Comparison of ENCODE assay signal across 9 cellular contexts in genomic region chr14:39265741-39266588, GRCh38. TPM values are rescaled to one million over a fixed set of nuclear protein-coding genes. Genes with fewer than 3 reads are reported as not detected.
A peak's percentile ranks its signal among the peaks of the same experiment; 100 is the strongest.
DNase-seq lines count a peak whose midpoint lies in the region; ATAC-seq, FAIRE-seq and TF ChIP-seq lines count a peak whose summit lies in the region.
"Had no signal": no experiment of that assay in that cellular context is flagged by ENCODE, and none has a peak within 500 bp of the region (broad histone marks: within the 10 kb centered on the region; RNA-seq: fewer than 3 reads in every experiment).

No MANE protein-coding gene starts in this region.

- no peak for TF ChIP-seq POLR2A in NB4 (IDR thresholded peaks at IDR 0.05; ENCODE audit: extremely low read depth, insufficient read length)

- WGBS in small intestine, 3 donors = 9 to 13% (median 13%) methylated on average over 18 of the region's 18 CpGs

- FAIRE-seq in small intestine (lab: Jason Lieb, UNC) = no peak
- FAIRE-seq: frontal cortex had no signal

- H3K4me3 ChIP-seq in NB4 (ENCODE audit: low read depth, low read length) (peak overlapping the region; percentile 96), iPS-20b (ENCODE audit: low read length) (peak overlapping the region; percentile 82), small intestine (ENCODE audit: low read depth in 1 of 2, low read length in 2 of 2) (peak overlapping the region; percentile 69 to 90)

- H3K36me3 ChIP-seq in iPS-20b (ENCODE audit: insufficient read depth, low read depth, low read length) (no peaks in the 10 kb centered on the region), small intestine (ENCODE audit: control insufficient read depth in 2 of 2, insufficient read depth in 2 of 2, low read length in 2 of 2) (no peaks in the 10 kb centered on the region)

- H3K9ac ChIP-seq in iPS-20b (ENCODE audit: low read depth, low read length) = peak overlapping the region; percentile 79

- ATAC-seq in GM19455 (IDR thresholded peaks at IDR 0.05; ENCODE audit: unreplicated experiment) = no peak

- peaks cover 14% of the 10 kb centered on the region for H3K27me3 ChIP-seq in iPS-20b (ENCODE audit: insufficient read depth, low read length)
- no peaks in the 10 kb centered on the region for H3K27me3 ChIP-seq in small intestine (ENCODE audit: control insufficient read depth in 2 of 2, insufficient read depth in 2 of 2, low read length in 2 of 2)

- peak; percentile 40 for DNase-seq in NCI-H2196 (lab: John Stamatoyannopoulos, UW; ENCODE audit: unreplicated experiment)
- no peak for DNase-seq in NCI-H2196 treated with DMSO at 0.1 percent for 48 hours (lab: John Stamatoyannopoulos, UW; ENCODE audit: unreplicated experiment)
- peak; percentile 50 for DNase-seq in NB4 (ENCODE audit: low read depth)
- DNase-seq in small intestine = peak; percentile 96
- DNase-seq in UCSD-AML1 (lab: John Stamatoyannopoulos, UW; ENCODE audit: unreplicated experiment) = no peak

- H3K9me3 ChIP-seq in iPS-20b (ENCODE audit: insufficient read depth, low read depth, low read length) (no peaks in the 10 kb centered on the region), small intestine (ENCODE audit: control insufficient read depth, low read depth) (no peaks in the 10 kb centered on the region)

- H3K4me1 ChIP-seq in iPS-20b (ENCODE audit: insufficient read depth, low read length) = peaks cover 8% of the 10 kb centered on the region; the same call in 1 of the 2 replicates
- H3K4me1 ChIP-seq in small intestine (ENCODE audit: control insufficient read depth in 2 of 2, insufficient read depth in 1 of 2, low read depth in 1 of 2, low read length in 1 of 2) = no peaks in the 10 kb centered on the region

- TF ChIP-seq CTCF in NB4 (IDR thresholded peaks at IDR 0.05; ENCODE audit: low read depth, low read length) = no peak

- peak overlapping the region; percentile 98 for H3K27ac ChIP-seq in angular gyrus (ENCODE audit: low read depth, low read length)
- peak overlapping the region; percentile 44 for H3K27ac ChIP-seq in iPS-20b (ENCODE audit: low read length)
- H3K27ac ChIP-seq in small intestine (ENCODE audit: low read depth in 1 of 2, low read length in 1 of 2) = peak overlapping the region; percentile 97 to 98

RNA-seq across cellular contexts. Expression of gene MIA2, which starts 32.2 kb away (rescaled TPM):
- 100 to 1,000 TPM in 2 of 3 donors, 10 to 100 TPM in 1; 55.3 to 264 (median 161) TPM for polyA plus RNA-seq in small intestine

Comparison
In these comparisons a context has a peak if more than half of its experiments do, and no peak if none do; other contexts are left out.
1. DNase-seq: peak in NCI-H2196 (single experiment), NB4 (single experiment) and small intestine (single experiment); none in NCI-H2196 treated with DMSO at 0.1 percent for 48 hours (single experiment) and UCSD-AML1 (single experiment).
2. H3K27ac ChIP-seq: peak in every context shown above with its lines; median percentile 98 in angular gyrus; 98 in small intestine; 44 in iPS-20b.
3. Peak in every context shown above with its lines, with median percentiles within 50 percentile points of each other: H3K4me3 ChIP-seq.